In genomic region chr3:27721717-27722564, GRCh38 we compare ENCODE assay signal across 7 cellular contexts. TPM values are rescaled to one million over a fixed set of nuclear protein-coding genes. Genes with fewer than 3 reads are reported as not detected.
DNase-seq lines count a peak whose midpoint lies in the region; ATAC-seq and TF ChIP-seq lines count a peak whose summit lies in the region.

Gene EOMES (minus strand): TSS chr3:27722323. CDS start chr3:27722294, 29 bp downstream.

- H3K27ac ChIP-seq in lung (ENCODE audit: low read depth in 1 of 2, low read length in 1 of 2): no peak within 1 kb of the TSS

- peaks cover 0 to 5% of the 10 kb centered on the region in 2 donors for H3K9me3 ChIP-seq in lung (ENCODE audit: control insufficient read depth in 2 of 2, insufficient read depth in 1 of 2, low read length in 1 of 2)

- TF ChIP-seq CTCF in WI38 (IDR thresholded peaks at IDR 0.05; ENCODE audit: low read depth, low read length) (no peak), lung (IDR thresholded peaks at IDR 0.05; ENCODE audit: control extremely low read depth, extremely low read depth) (no peak)

- WGBS in lung, 2 donors: 0 to 1% methylated on average over 68 to 81 of the region's 81 CpGs

- H3K27me3 ChIP-seq in lung (ENCODE audit: control insufficient read depth, insufficient read depth): peaks cover 32% of the 10 kb centered on the region

- peak within 1 kb of the TSS; percentile 43 for H3K4me3 ChIP-seq in WI38 (ENCODE audit: low read depth, low read length)
- H3K4me3 ChIP-seq in lung: no peak within 1 kb of the TSS

- peaks cover 0 to 20% of the 10 kb centered on the region in 2 donors for H3K4me1 ChIP-seq in lung (ENCODE audit: control insufficient read depth in 2 of 2, insufficient read depth in 2 of 2, low read length in 2 of 2)

- peak; percentile 26 to 50 for DNase-seq in NCI-H1930 (lab: John Stamatoyannopoulos, UW)
- peak; percentile 80 for DNase-seq in cerebellar cortex (ENCODE audit: low spot score)
- DNase-seq in lung (ENCODE audit: low spot score): no peak
- peak; percentile 34 to 74 (median 58) for DNase-seq in stimulated activated naive CD4-positive, alpha-beta T cell (lab: John Stamatoyannopoulos, UW)

- ATAC-seq in GM18502 (IDR thresholded peaks at IDR 0.05; ENCODE audit: poor library complexity, unreplicated experiment) (peak; percentile 62), HG02678 (IDR thresholded peaks at IDR 0.05; ENCODE audit: unreplicated experiment) (peak; percentile 55), lung (ENCODE audit: insufficient read depth, low FRiP score) (peak; percentile 23)

- no peaks in the 10 kb centered on the region for H3K36me3 ChIP-seq in lung (ENCODE audit: control insufficient read depth in 2 of 2, insufficient read depth in 2 of 2, low read length in 2 of 2)

RNA-seq across cellular contexts. Expression of gene EOMES, which starts in this region (rescaled TPM):
- 1 to 10 TPM in 1 of 2 donors, under 1 TPM in 1; 0.52 to 1.3 TPM for total RNA-seq in lung
- under 1 TPM; 0.12 to 0.44 TPM for polyA plus RNA-seq in lung
